In the genomic region with DNA sequence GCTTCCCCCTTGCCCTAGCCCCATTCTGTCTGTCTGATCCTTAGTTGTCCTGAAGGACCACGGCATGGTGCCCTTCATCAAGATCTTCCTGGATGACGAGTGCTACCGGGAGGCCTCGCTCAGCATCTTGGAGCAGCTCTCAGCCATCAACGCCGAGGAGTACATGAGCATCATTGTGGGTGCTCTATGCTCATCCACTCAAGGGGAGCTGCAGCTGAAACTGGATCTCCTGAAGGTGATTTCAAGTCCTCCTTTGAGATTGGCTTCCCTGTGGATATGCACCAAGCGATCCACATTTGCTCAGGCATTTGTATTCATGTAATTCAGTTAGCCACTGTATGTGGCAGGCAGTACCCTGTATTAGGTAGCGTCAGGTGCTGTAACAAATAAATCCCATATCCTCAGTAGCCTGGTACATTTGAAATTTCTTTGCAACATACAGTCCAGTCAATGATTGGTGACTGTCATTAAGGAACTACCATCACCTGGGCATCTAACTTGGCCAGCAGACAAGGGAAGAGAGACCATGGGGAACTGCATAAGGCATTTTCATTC, we compare ENCODE assay signal across 26 cellular contexts. TPM values are rescaled to one million over a fixed set of nuclear protein-coding genes. Genes with fewer than 3 reads are reported as not detected.
A peak's percentile ranks its signal among the peaks of the same experiment; 100 is the strongest.
DNase-seq lines count a peak whose midpoint lies in the region; ATAC-seq, FAIRE-seq and TF ChIP-seq lines count a peak whose summit lies in the region.
"Had no signal": no experiment of that assay in that cellular context is flagged by ENCODE, and none has a peak within 500 bp of the region (broad histone marks: within the 10 kb centered on the region; RNA-seq: fewer than 3 reads in every experiment).

No MANE protein-coding gene starts in this region.

- no peaks in the 10 kb centered on the region for H3K4me1 ChIP-seq in right atrium auricular region
- no peaks in the 10 kb centered on the region for H3K4me1 ChIP-seq in K562 (replicated peaks in 1 of 2; ENCODE audit: control insufficient read depth in 2 of 2, insufficient read depth in 2 of 2, low read length in 2 of 2)
- no peaks in the 10 kb centered on the region for H3K4me1 ChIP-seq in psoas muscle
- H3K4me1 ChIP-seq in breast epithelium: no peaks in the 10 kb centered on the region
- H3K4me1 ChIP-seq: A549, HAP-1 had no signal

- DNase-seq in right atrium auricular region (ENCODE audit: low spot score): peak; percentile 32
- DNase-seq in Right ventricle myocardium inferior (ENCODE audit: missing footprints): no peak
- no peak for DNase-seq in K562 (ENCODE audit: extremely low read depth in 1 of 4, low spot score in 3 of 4)
- no peak for DNase-seq in naive B cell
- no peak for DNase-seq in activated CD4-positive, alpha-beta T cell treated with anti-CD3 and anti-CD28 coated beads, Interleukin-2, amount 50 U/mL, for 48 hours
- DNase-seq in psoas muscle: no peak
- DNase-seq in breast epithelium (ENCODE audit: low spot score in 2 of 2): no peak
- DNase-seq: 8988T; ACHN; AML-193; C1 segment of cervical spinal cord; Calu3; CD4-positive, alpha-beta memory T cell; COR-L47; DMS53; DMS79 treated with DMSO at 0.1 percent for 48 hours; GF-D8; GOT3; HFFc6 had no signal

- no peak overlapping the region for H3K9ac ChIP-seq in K562 (ENCODE audit: insufficient read depth in 1 of 2, low read depth in 2 of 2, low read length in 2 of 2)

- no peak for TF ChIP-seq POLR2A in K562 (conservative IDR thresholded peaks at IDR 0.05)
- no peak for TF ChIP-seq POLR2A in breast epithelium (IDR thresholded peaks at IDR 0.05)

- TF ChIP-seq EP300 in K562 (IDR thresholded peaks at IDR 0.05; ENCODE audit: low read length): no peak

- POLR2A ChIA-PET in K562 (lab: Yijun Ruan, JAX): interaction anchor here (0.5 to 1.1 kb wide), 2 partner anchors 27 to 776 kb away, joined by 3 read pairs; no protein-coding TSS in a partner anchor

- H3K27ac ChIP-seq in right atrium auricular region (no peak overlapping the region), K562 (ENCODE audit: extremely low read depth, low read depth, low read length) (no peak overlapping the region), psoas muscle (no peak overlapping the region), breast epithelium (no peak overlapping the region)
- H3K27ac ChIP-seq: A549 had no signal

- 1% methylated on average over 8 of the region's 8 CpGs for WGBS in K562 (ENCODE audit: insufficient coverage, low coverage, missing lambda C conversion rate)
- WGBS in psoas muscle, 3 donors: 76 to 92% (median 91%) methylated on average over 8 of the region's 8 CpGs

- H4K20me1 ChIP-seq in K562 (replicated peaks; ENCODE audit: control insufficient read depth, insufficient read depth, low read length): no peaks in the 10 kb centered on the region; the same call in 1 of the 2 replicates

- no peaks in the 10 kb centered on the region for H3K27me3 Mint-ChIP-seq in naive B cell

- H3K9me1 ChIP-seq in K562 (ENCODE audit: control insufficient read depth, insufficient read depth, low read length): no peaks in the 10 kb centered on the region

- H3K4me2 ChIP-seq in K562 (ENCODE audit: insufficient read depth, low read length): no peak overlapping the region
- H3K4me2 ChIP-seq: A549 had no signal

- H3K9me3 ChIP-seq in right atrium auricular region (no peaks in the 10 kb centered on the region), K562 (replicated peaks; ENCODE audit: control insufficient read depth, insufficient read depth, low read depth, low read length) (no peaks in the 10 kb centered on the region), psoas muscle (no peaks in the 10 kb centered on the region), breast epithelium (no peaks in the 10 kb centered on the region)
- H3K9me3 ChIP-seq: A549, HAP-1 had no signal

- TF ChIP-seq RAD21 in K562 (CRISPR knock-in tag; conservative IDR thresholded peaks at IDR 0.05 in 1 of 2, IDR thresholded peaks at IDR 0.05 in 1 of 2): no peak

- H2AFZ ChIP-seq in K562 (ENCODE audit: low read depth, low read length): no peak overlapping the region

- no peak for FAIRE-seq in K562 (lab: Jason Lieb, UNC)
- FAIRE-seq: A549, GM12891, H54 had no signal

- no peak overlapping the region for H3K4me3 Mint-ChIP-seq in naive B cell
- H3K4me3 Mint-ChIP-seq: CD4-positive, alpha-beta memory T cell; HFFc6 had no signal

- ATAC-seq in Right ventricle myocardium inferior: no peak
- no peak for ATAC-seq in K562
- no peak for ATAC-seq in naive B cell (ENCODE audit: low read depth in 2 of 2)
- no peak for ATAC-seq in psoas muscle
- ATAC-seq: A549 had no signal

- no peaks in the 10 kb centered on the region for H3K79me2 ChIP-seq in K562 (ENCODE audit: control insufficient read depth, insufficient read depth, low read length)

- H3K27me3 ChIP-seq in right atrium auricular region (no peaks in the 10 kb centered on the region), K562 (ENCODE audit: control insufficient read depth in 2 of 2, insufficient read depth in 2 of 2, low read length in 2 of 2) (peaks cover 0 to 12% of the 10 kb centered on the region in 2 experiments; a peak in 4 of 5 replicates), psoas muscle (ENCODE audit: insufficient read depth in 3 of 3, low read length in 2 of 3) (peaks cover 0 to 5% (median 0%) of the 10 kb centered on the region in 3 donors), breast epithelium (no peaks in the 10 kb centered on the region)

- no peaks in the 10 kb centered on the region for H3K9me3 Mint-ChIP-seq in naive B cell
- H3K9me3 Mint-ChIP-seq: HFFc6 had no signal

- in situ Hi-C loops in K562 (cut with MboI): no loop called here

- intact Hi-C loops in Right ventricle myocardium inferior (cut with DNase I): no loop called here
- intact Hi-C loops in K562 (cut with micrococcal nuclease): no loop called here
- intact Hi-C loops in psoas muscle (cut with DNase I): no loop called here
- intact Hi-C loops in breast epithelium (cut with DNase I; ENCODE audit: low total_unique reads): no loop called here

- H3K4me3 ChIP-seq in right atrium auricular region (no peak overlapping the region), K562 (no peak overlapping the region), psoas muscle (no peak overlapping the region), breast epithelium (no peak overlapping the region)
- H3K4me3 ChIP-seq: A549, HAP-1 had no signal

- TF ChIP-seq CTCF in right atrium auricular region (IDR thresholded peaks at IDR 0.05) (no peak), K562 (IDR thresholded peaks at IDR 0.05 in 2 of 3, conservative IDR thresholded peaks at IDR 0.05 in 1 of 3; ENCODE audit: insufficient read depth in 2 of 3, low read depth in 1 of 3, low read length in 3 of 3) (no peak), psoas muscle (IDR thresholded peaks at IDR 0.05) (no peak), breast epithelium (IDR thresholded peaks at IDR 0.05) (no peak)

- H3K36me3 ChIP-seq in right atrium auricular region: no peaks in the 10 kb centered on the region
- H3K36me3 ChIP-seq in K562 (ENCODE audit: control insufficient read depth, insufficient read depth, low read length): no peaks in the 10 kb centered on the region
- H3K36me3 ChIP-seq in psoas muscle (ENCODE audit: insufficient read depth in 1 of 2, low read depth in 1 of 2): no peaks in the 10 kb centered on the region
- H3K36me3 ChIP-seq in breast epithelium: no peaks in the 10 kb centered on the region
- H3K36me3 ChIP-seq: HAP-1 had no signal

- CTCF ChIA-PET in K562 (lab: Yijun Ruan, JAX; ENCODE audit: low intra/inter-chr PET ratio): no interaction called here

- H3K27ac Mint-ChIP-seq in naive B cell: peak overlapping the region in 4 of 6 donors; percentile 33 to 71 (median 44)
- H3K27ac Mint-ChIP-seq: CD4-positive, alpha-beta memory T cell; HFFc6 had no signal

- BruUV-seq in K562 (replicated peaks; lab: Mats Ljungman, UMichigan): no TSS peak

- H3K36me3 Mint-ChIP-seq in naive B cell: peaks cover 15 to 31% of the 10 kb centered on the region in 2 donors
- H3K36me3 Mint-ChIP-seq: CD4-positive, alpha-beta memory T cell had no signal

- peaks cover 0 to 12% (median 4%) of the 10 kb centered on the region in 3 donors for H3K4me1 Mint-ChIP-seq in naive B cell
- H3K4me1 Mint-ChIP-seq: CD4-positive, alpha-beta memory T cell had no signal

RNA-seq across cellular contexts. Expression of gene WDFY4, which starts 51.2 kb away (rescaled TPM):
- 1 to 10 TPM in 1 of 2 donors, under 1 TPM in 1; 0.70 to 2.0 TPM for total RNA-seq in right atrium auricular region
- 2.5 TPM for total RNA-seq in Right ventricle myocardium inferior
- 0.05 TPM in 1 of 2 replicates, not detected in the other for total RNA-seq in K562 (2011; cell fraction: chromatin; rRNA removed; ENCODE audit: low replicate concordance)
- total RNA-seq in K562 (2011; cell fraction: nucleolus; rRNA removed): not detected in 2 replicates
- not detected in 2 replicates for total RNA-seq in K562 (2011; cell fraction: nucleoplasm; rRNA removed)
- total RNA-seq in K562 (2014; rRNA removed): not detected in 2 replicates
- not detected in 2 replicates for total RNA-seq in K562 (2014; rRNA removed; fragmentation: Illumina TruSeq; extraction: Trizol)
- total RNA-seq in K562 (2015; rRNA removed; fragmentation: Illumina TruSeq; extraction: Trizol): not detected in 2 replicates
- total RNA-seq in K562 (2021): 0.02 and 0.29 TPM in 2 replicates
- polyA plus RNA-seq in K562 (2011; rRNA removed): 0.05 TPM in 1 of 2 replicates, not detected in the other
- polyA plus RNA-seq in K562 (2011; cell fraction: cytosol; rRNA removed): 0.01 and 0.03 TPM in 2 replicates
- polyA plus RNA-seq in K562 (2011; cell fraction: nucleus; rRNA removed): 0.09 TPM in 1 of 2 replicates, not detected in the other
- polyA plus RNA-seq in K562 (2012): 0.03 and 0.58 TPM in 2 replicates
- polyA plus RNA-seq in K562 (2014; fragmentation: Illumina TruSeq; extraction: Trizol): 0.08 TPM in 1 of 2 replicates, not detected in the other
- under 1 TPM in 1 of 2 experiments, not detected in 1; 0.01 TPM for polyA plus RNA-seq in K562 (2014; fragmentation: Nextera tagmentation; extraction: Ambion mirVana)
- 0.01 TPM in 1 of 2 replicates, not detected in the other for polyA plus RNA-seq in K562 (2014; rRNA removed)
- polyA minus RNA-seq in K562 (2011; rRNA and poly(A)+ RNA removed): not detected in 2 replicates
- polyA minus RNA-seq in K562 (2011; cell fraction: cytosol; rRNA and poly(A)+ RNA removed): not detected in 2 replicates
- not detected in 2 replicates for polyA minus RNA-seq in K562 (2011; cell fraction: nucleus; rRNA and poly(A)+ RNA removed)
- 10 to 100 TPM; 46.5 to 98.0 (median 80.0) TPM for polyA plus RNA-seq in naive B cell (ENCODE audit: low read depth in 6 of 6)
- 1 to 10 TPM in 2 of 4 donors, under 1 TPM in 2; 0.69 to 1.3 (median 1.1) TPM for total RNA-seq in psoas muscle
- under 1 TPM; 0.23 to 0.52 (median 0.27) TPM for polyA plus RNA-seq in psoas muscle
- total RNA-seq in breast epithelium: 1 to 10 TPM; 2.3 to 7.0 (median 5.8) TPM
- total RNA-seq: Calu3, Daoy, G401, HFFc6 had no signal
- polyA plus RNA-seq: A549, BJ had no signal
